8 cellular contexts compared by ENCODE assay signal in the genomic region with DNA sequence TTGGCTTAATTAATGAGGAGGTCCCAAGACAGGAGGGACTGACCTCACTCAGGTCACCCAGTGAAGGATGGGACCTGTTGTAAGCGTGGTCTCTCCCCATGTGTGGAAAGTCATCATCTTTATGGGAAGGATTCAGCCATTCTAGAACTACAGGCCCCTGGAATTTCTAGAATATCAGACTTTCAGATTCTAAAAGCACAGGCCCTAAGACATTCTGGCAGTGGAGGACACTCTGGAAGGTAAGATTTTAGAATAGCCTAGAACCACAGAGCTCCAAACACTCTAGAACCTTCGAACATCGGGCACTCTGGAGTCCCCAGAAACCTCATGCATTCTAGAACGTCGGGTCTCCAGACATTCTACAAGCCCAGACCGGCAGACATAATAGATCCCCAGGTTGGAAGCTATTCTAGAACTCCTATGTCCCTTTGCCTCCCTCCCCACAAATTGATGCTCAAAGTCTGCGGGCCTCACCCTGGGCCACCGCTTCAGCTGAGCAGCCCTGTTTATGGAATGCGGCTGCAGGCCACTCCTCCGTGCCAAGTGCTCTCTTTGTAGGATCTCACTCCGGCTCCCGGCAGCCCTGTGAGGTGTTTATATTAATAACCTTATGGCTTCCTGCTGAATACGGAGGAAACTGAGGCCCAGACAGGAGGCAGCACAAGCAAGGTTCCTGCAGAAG. TPM values are rescaled to one million over a fixed set of nuclear protein-coding genes. Genes with fewer than 3 reads are reported as not detected.
DNase-seq lines count a peak whose midpoint lies in the region; ATAC-seq and TF ChIP-seq lines count a peak whose summit lies in the region.

No MANE protein-coding gene starts in this region.

- H3K36me3 ChIP-seq in Peyer's patch, result no peaks in the 10 kb centered on the region

- ATAC-seq in GM18517 (IDR thresholded peaks at IDR 0.05; ENCODE audit: unreplicated experiment) (no peak), GM18511 (IDR thresholded peaks at IDR 0.05; ENCODE audit: unreplicated experiment) (no peak)

- intact Hi-C loops in posterior vena cava (cut with DNase I), result no loop called here

- TF ChIP-seq POLR2A in Peyer's patch (IDR thresholded peaks at IDR 0.05), result no peak
- no peak for TF ChIP-seq POLR2A in erythroblast (IDR thresholded peaks at IDR 0.05; ENCODE audit: low read length)

- H3K27ac ChIP-seq in Peyer's patch, result peak overlapping the region; percentile 45 to 67 (median 52)

- no peak for TF ChIP-seq CTCF in GM12865 (IDR thresholded peaks at IDR 0.05; ENCODE audit: insufficient read depth, low read depth, low read length, missing control alignments)
- no peak for TF ChIP-seq CTCF in Peyer's patch (IDR thresholded peaks at IDR 0.05)
- no peak for TF ChIP-seq CTCF in fibroblast of pulmonary artery (IDR thresholded peaks at IDR 0.05; ENCODE audit: low read length, missing control alignments)
- TF ChIP-seq CTCF in GM20000 (IDR thresholded peaks at IDR 0.05; ENCODE audit: extremely low read depth, missing control alignments), result no peak

- H3K4me3 ChIP-seq in GM12865 (ENCODE audit: low read depth, low read length) (peak overlapping the region; percentile 71), Peyer's patch (peak overlapping the region; percentile 38 to 77 (median 57)), fibroblast of pulmonary artery (replicated peaks; ENCODE audit: low read depth, low read length) (peak overlapping the region; percentile 64)

- DNase-seq in GM12865 (ENCODE audit: low read depth) (no peak), Peyer's patch (no peak), fibroblast of pulmonary artery (ENCODE audit: low read depth) (peak; percentile 7), posterior vena cava (ENCODE audit: low spot score) (peak; percentile 5), erythroblast (lab: John Stamatoyannopoulos, UW) (no peak), GM20000 (ENCODE audit: low spot score) (no peak)

- H3K4me1 ChIP-seq in Peyer's patch, result peaks cover 0 to 7% (median 0%) of the 10 kb centered on the region in 4 donors

- H3K9me3 ChIP-seq in Peyer's patch, result no peaks in the 10 kb centered on the region

- H3K27me3 ChIP-seq in Peyer's patch, result no peaks in the 10 kb centered on the region

RNA-seq across cellular contexts. Expression of a gene that starts 1.9 kb away (rescaled TPM):
- total RNA-seq in Peyer's patch (not detected), posterior vena cava (not detected)

RNA-seq across cellular contexts. Expression of a gene that starts 11.7 kb away (rescaled TPM):
- 10 to 100 TPM; 24.5 to 60.2 (median 47.3) TPM for total RNA-seq in Peyer's patch
- total RNA-seq in posterior vena cava, result under 1 TPM in 1 of 2 donors, not detected in 1; 0.67 TPM

RNA-seq across cellular contexts. Expression of a gene that starts 19.5 kb away (rescaled TPM):
- total RNA-seq in Peyer's patch, result 1 to 10 TPM in 3 of 4 donors, not detected in 1; 1.2 to 2.4 (median 1.9) TPM
- not detected for total RNA-seq in posterior vena cava

RNA-seq across cellular contexts. Expression of a gene that starts 38.0 kb away (rescaled TPM):
- total RNA-seq in Peyer's patch (not detected), posterior vena cava (not detected)

RNA-seq across cellular contexts. Expression of a gene that starts 45.0 kb away (rescaled TPM):
- total RNA-seq in Peyer's patch (not detected), posterior vena cava (not detected)

Comparison
In these comparisons a context has a peak if more than half of its experiments do, and no peak if none do; other contexts are left out.
1. DNase-seq: peak in fibroblast of pulmonary artery (single experiment) and posterior vena cava (single experiment); none in GM12865 (single experiment), Peyer's patch (0 of 3), erythroblast (0 of 2) and GM20000 (single experiment).
2. RNA of a gene that starts 11.7 kb away (total RNA-seq): 24.5 to 60.2 TPM in Peyer's patch; 0.67 TPM in posterior vena cava; every median in the first group is over 10 times any median in the second.
3. Peak in every context shown above with its lines, with median percentiles within 50 percentile points of each other: H3K4me3 ChIP-seq.